19 cellular contexts compared by ENCODE assay signal in genomic region chr7:11394438-11394837, GRCh38.
"Had no signal": no experiment of that assay in that cellular context is flagged by ENCODE, and none has a peak within 500 bp of the region (broad histone marks: within the 10 kb centered on the region; RNA-seq: fewer than 3 reads in every experiment).

No MANE protein-coding gene starts in this region.

- H3K79me2 ChIP-seq: parathyroid adenoma had no signal

- ATAC-seq: lower lobe of right lung; natural killer cell; sciatic nerve; stimulated activated effector memory CD8-positive, alpha-beta T cell treated with anti-CD3 and anti-CD28 coated beads, Interleukin-12 subunit alpha, Interleukin-12 subunit beta, amount 100 ng/mL, for 72 hours had no signal

- H3K4me3 ChIP-seq: esophagus squamous epithelium, left ventricle myocardium inferior, lower lobe of right lung, testis, tibial artery had no signal

- H3K4me1 ChIP-seq: esophagus squamous epithelium, left ventricle myocardium inferior, lower lobe of right lung, parathyroid adenoma, testis, tibial artery had no signal

- DNase-seq: effector memory CD4-positive, alpha-beta T cell; esophagus squamous epithelium; foreskin melanocyte; kidney; left ventricle myocardium inferior; lower lobe of right lung; natural killer cell; stimulated activated CD4-positive, alpha-beta T cell treated with anti-CD3 and anti-CD28 coated beads, Interleukin-2, amount 100 ng/mL, for 24 hours; stimulated activated CD4-positive, alpha-beta T cell treated with anti-CD3 and anti-CD28 coated beads, Interleukin-4, amount 100 ng/mL, for 24 hours; stimulated activated naive CD4-positive, alpha-beta T cell treated with Interleukin-2 at 50 U/mL for 16 hours; substantia nigra; testis; tibial artery had no signal

- H3K27me3 ChIP-seq: esophagus squamous epithelium, neutrophil, testis, tibial artery had no signal

- H3K27ac ChIP-seq: esophagus squamous epithelium, left ventricle myocardium inferior, lower lobe of right lung, neutrophil, parathyroid adenoma, testis, tibial artery had no signal

- H3K9me3 ChIP-seq: lower lobe of right lung, neutrophil, testis, tibial artery had no signal

- H2AFZ ChIP-seq: parathyroid adenoma had no signal

- H3K9ac ChIP-seq: parathyroid adenoma had no signal

- FAIRE-seq: colon, endothelial cell of umbilical vein, kidney had no signal

- H3K36me3 ChIP-seq: lower lobe of right lung, neutrophil had no signal
